ENCODE assay signal across 1 cellular context in genomic region chr2:120546077-120546864, GRCh38.
TF ChIP-seq lines count a peak whose summit lies in the region.

No MANE protein-coding gene starts in this region.

TF ChIP-seq in HepG2, 621 proteins besides CTCF, POLR2A, EP300 and RAD21 (continued from another document and continues in another):
- TF ChIP-seq MAFG (CRISPR knock-in tag; IDR thresholded peaks at IDR 0.05) (0 out of 2 replicates have a peak, but pooled peaks have one; percentile 53), KAT2B (IDR thresholded peaks at IDR 0.05; ENCODE audit: borderline replicate concordance, low read depth, low read length) (no peak), ZNF644 (CRISPR knock-in tag; IDR thresholded peaks at IDR 0.05; ENCODE audit: low read depth) (0 out of 2 replicates have a peak, but pooled peaks have one; percentile 59), ZFY (CRISPR knock-in tag; IDR thresholded peaks at IDR 0.05) (peak; percentile 67), ZNF232 (CRISPR knock-in tag; IDR thresholded peaks at IDR 0.05; ENCODE audit: borderline replicate concordance) (peak; percentile 98), ZNF780A (CRISPR knock-in tag; IDR thresholded peaks at IDR 0.05) (peak; percentile 70; the same call in 1 of the 2 replicates), ZNF687 (CRISPR knock-in tag; IDR thresholded peaks at IDR 0.05) (peak; percentile 100), ZNF614 (CRISPR knock-in tag; IDR thresholded peaks at IDR 0.05; ENCODE audit: borderline replicate concordance) (peak; percentile 84; the same call in 1 of the 2 replicates), NR2C2 (CRISPR knock-in tag; IDR thresholded peaks at IDR 0.05; ENCODE audit: borderline replicate concordance) (peak; percentile 63), KDM2A (CRISPR knock-in tag; IDR thresholded peaks at IDR 0.05; ENCODE audit: borderline replicate concordance, low read depth) (peak; percentile 49; the same call in 1 of the 2 replicates), ZNF841 (CRISPR knock-in tag; IDR thresholded peaks at IDR 0.05; ENCODE audit: borderline replicate concordance) (0 out of 2 replicates have a peak, but pooled peaks have one; percentile 42), CEBPZ (IDR thresholded peaks at IDR 0.05; ENCODE audit: low read length) (no peak), MEIS2 (CRISPR knock-in tag; IDR thresholded peaks at IDR 0.05) (peak; percentile 99), ZBTB40 (IDR thresholded peaks at IDR 0.05) (no peak), ZBTB40 (CRISPR knock-in tag; IDR thresholded peaks at IDR 0.05) (peak; percentile 91), PTBP1 (IDR thresholded peaks at IDR 0.05; ENCODE audit: low read depth, low read length, poor library complexity, severe bottlenecking) (no peak), ZBTB7A (CRISPR knock-in tag; IDR thresholded peaks at IDR 0.05) (peak; percentile 93), SNAI1 (CRISPR knock-in tag; IDR thresholded peaks at IDR 0.05; ENCODE audit: borderline replicate concordance) (peak; percentile 91; the same call in 1 of the 2 replicates), FOXK1 (CRISPR knock-in tag; IDR thresholded peaks at IDR 0.05; ENCODE audit: borderline replicate concordance, low read depth) (no peak), ZNF770 (CRISPR knock-in tag; IDR thresholded peaks at IDR 0.05) (peak; percentile 55), TCF7L2 (IDR thresholded peaks at IDR 0.05; ENCODE audit: low read depth, low read length) (no peak), NFIB (CRISPR knock-in tag; IDR thresholded peaks at IDR 0.05; ENCODE audit: borderline replicate concordance) (no peak), ZNF230 (CRISPR knock-in tag; IDR thresholded peaks at IDR 0.05) (peak; percentile 93; the same call in 1 of the 2 replicates), EED (CRISPR knock-in tag; IDR thresholded peaks at IDR 0.05) (peak; percentile 95), ZNF674 (CRISPR knock-in tag; IDR thresholded peaks at IDR 0.05; ENCODE audit: low read depth) (no peak), FOXP1 (IDR thresholded peaks at IDR 0.05) (no peak), FOXP1 (CRISPR knock-in tag; IDR thresholded peaks at IDR 0.05) (peak; percentile 64; the same call in 1 of the 2 replicates), NFIC (IDR thresholded peaks at IDR 0.05; ENCODE audit: low read length) (no peak; the same call in 1 of the 2 replicates), ZNF749 (CRISPR knock-in tag; IDR thresholded peaks at IDR 0.05; ENCODE audit: borderline replicate concordance) (no peak), KAT8 (CRISPR knock-in tag; IDR thresholded peaks at IDR 0.05) (peak; percentile 76), GATAD2A (CRISPR knock-in tag; IDR thresholded peaks at IDR 0.05) (peak; percentile 91), TFAP4 (IDR thresholded peaks at IDR 0.05; ENCODE audit: borderline replicate concordance, low read depth) (peak; percentile 86), ZFP41 (CRISPR knock-in tag; IDR thresholded peaks at IDR 0.05; ENCODE audit: borderline replicate concordance) (peak; percentile 83; the same call in 1 of the 2 replicates), ZNF260 (CRISPR knock-in tag; IDR thresholded peaks at IDR 0.05; ENCODE audit: borderline replicate concordance, low read depth) (no peak), NFE2L2 (IDR thresholded peaks at IDR 0.05; ENCODE audit: low read length) (peak; percentile 67), HOXD1 (CRISPR knock-in tag; IDR thresholded peaks at IDR 0.05) (peak; percentile 93), TEAD2 (CRISPR knock-in tag; IDR thresholded peaks at IDR 0.05) (peak; percentile 71; the same call in 1 of the 2 replicates), PAX8 (CRISPR knock-in tag; IDR thresholded peaks at IDR 0.05; ENCODE audit: borderline replicate concordance) (no peak; the same call in 1 of the 2 replicates), POGZ (CRISPR knock-in tag; IDR thresholded peaks at IDR 0.05) (peak; percentile 91), TFE3 (CRISPR knock-in tag; IDR thresholded peaks at IDR 0.05) (peak; percentile 86; the same call in 1 of the 2 replicates)
